11 cellular contexts compared by ENCODE assay signal in genomic region chr9:110650991-110651411, GRCh38. TPM values are rescaled to one million over a fixed set of nuclear protein-coding genes. Genes with fewer than 3 reads are reported as not detected.
DNase-seq lines count a peak whose midpoint lies in the region; ATAC-seq and TF ChIP-seq lines count a peak whose summit lies in the region.
"Had no signal": no experiment of that assay in that cellular context is flagged by ENCODE, and none has a peak within 500 bp of the region (broad histone marks: within the 10 kb centered on the region; RNA-seq: fewer than 3 reads in every experiment).

No MANE protein-coding gene starts in this region.

- DNase-seq in NCI-H524 (lab: John Stamatoyannopoulos, UW) (peak; percentile 17 to 58), NCI-H524 treated with DMSO at 0.1 percent for 48 hours (lab: John Stamatoyannopoulos, UW) (no peak), epithelial cell of esophagus (ENCODE audit: low read depth) (peak; percentile 29), myocyte (ENCODE audit: low read depth) (peak; percentile 85), NK-92 (lab: John Stamatoyannopoulos, UW; ENCODE audit: unreplicated experiment) (no peak), NCI-H128 (lab: John Stamatoyannopoulos, UW; ENCODE audit: unreplicated experiment) (no peak), OCI-M1 (lab: John Stamatoyannopoulos, UW) (no peak)
- DNase-seq: effector memory CD8-positive, alpha-beta T cell; NCI-H187 treated with DMSO at 0.1 percent for 48 hours; stimulated activated CD4-positive, alpha-beta T cell treated with anti-CD3 and anti-CD28 coated beads, Interleukin-4, amount 100 ng/mL, for 24 hours had no signal

- ATAC-seq in HG03139 (IDR thresholded peaks at IDR 0.05; ENCODE audit: unreplicated experiment): no peak
- ATAC-seq: effector memory CD8-positive, alpha-beta T cell had no signal

- no peak for TF ChIP-seq CTCF in epithelial cell of esophagus (IDR thresholded peaks at IDR 0.05; ENCODE audit: insufficient read depth, low read depth, low read length, missing control alignments)

- no peak overlapping the region for H3K4me3 ChIP-seq in epithelial cell of esophagus (ENCODE audit: low read length)

RNA-seq across cellular contexts. Expression of gene MUSK, which starts 17.6 kb away (rescaled TPM):
- total RNA-seq in myocyte: 124 and 139 TPM in 2 replicates
- 13.5 TPM for polyA plus RNA-seq in myocyte (2012)

Comparison
In these comparisons a context has a peak if more than half of its experiments do, and no peak if none do; other contexts are left out.
1. DNase-seq: peak in NCI-H524 (2 of 2), epithelial cell of esophagus (single experiment) and myocyte (single experiment); none in NCI-H524 treated with DMSO at 0.1 percent for 48 hours (single experiment), NK-92 (single experiment), NCI-H128 (single experiment) and OCI-M1 (single experiment).